ENCODE assay signal across 12 cellular contexts in genomic region chr15:70419046-70419445, GRCh38.
"Had no signal": no experiment of that assay in that cellular context is flagged by ENCODE, and none has a peak within 500 bp of the region (broad histone marks: within the 10 kb centered on the region; RNA-seq: fewer than 3 reads in every experiment).

No MANE protein-coding gene starts in this region.

- H3K36me3 ChIP-seq: breast epithelium, esophagus muscularis mucosa, stomach, thoracic aorta had no signal

- H3K9me3 Mint-ChIP-seq: activated T-cell treated with anti-CD3 and anti-CD28 coated beads, Interleukin-2, amount 50 U/mL, for 24 hours had no signal

- H3K27me3 ChIP-seq: breast epithelium, stomach had no signal

- H3K79me2 ChIP-seq: parathyroid adenoma had no signal

- H3K9me3 ChIP-seq: breast epithelium, stomach, thoracic aorta had no signal

- DNase-seq: activated CD8-positive, alpha-beta memory T cell treated with anti-CD3 and anti-CD28 coated beads, Interleukin-2, amount 10 ng/mL, durations not matched to agents 7 days and 5 days; activated effector memory CD4-positive, alpha-beta T cell treated with anti-CD3 and anti-CD28 coated beads, Interleukin-2, amount 50 U/mL, for 16 hours; activated T-cell treated with anti-CD3 and anti-CD28 coated beads, Interleukin-2, amount 50 U/mL, for 24 hours; stimulated activated CD4-positive, alpha-beta T cell treated with anti-CD3 and anti-CD28 coated beads, Interleukin-15, amount 100 ng/mL, for 24 hours; stimulated activated CD4-positive, alpha-beta T cell treated with anti-CD3 and anti-CD28 coated beads, Interleukin-4, amount 100 ng/mL, for 24 hours; stomach had no signal

- H3K4me3 ChIP-seq: breast epithelium, esophagus muscularis mucosa, stomach, thoracic aorta had no signal

- H3K36me3 Mint-ChIP-seq: activated CD8-positive, alpha-beta memory T cell treated with anti-CD3 and anti-CD28 coated beads, Interleukin-2, amount 10 ng/mL, durations not matched to agents 7 days and 5 days; activated naive CD8-positive, alpha-beta T cell; memory B cell had no signal

- H3K27ac ChIP-seq: breast epithelium, esophagus muscularis mucosa, parathyroid adenoma, stomach, thoracic aorta had no signal

- H2AFZ ChIP-seq: parathyroid adenoma had no signal

- H3K4me3 Mint-ChIP-seq: activated CD8-positive, alpha-beta memory T cell treated with anti-CD3 and anti-CD28 coated beads, Interleukin-2, amount 10 ng/mL, durations not matched to agents 7 days and 5 days; activated naive CD8-positive, alpha-beta T cell; activated T-cell treated with anti-CD3 and anti-CD28 coated beads, Interleukin-2, amount 50 U/mL, for 24 hours; memory B cell had no signal

- H3K9ac ChIP-seq: parathyroid adenoma had no signal

- H3K4me1 Mint-ChIP-seq: activated CD8-positive, alpha-beta memory T cell treated with anti-CD3 and anti-CD28 coated beads, Interleukin-2, amount 10 ng/mL, durations not matched to agents 7 days and 5 days; memory B cell had no signal

- H3K27ac Mint-ChIP-seq: activated CD8-positive, alpha-beta memory T cell treated with anti-CD3 and anti-CD28 coated beads, Interleukin-2, amount 10 ng/mL, durations not matched to agents 7 days and 5 days; activated naive CD8-positive, alpha-beta T cell; activated T-cell treated with anti-CD3 and anti-CD28 coated beads, Interleukin-2, amount 50 U/mL, for 24 hours; memory B cell had no signal

- H3K4me1 ChIP-seq: breast epithelium, esophagus muscularis mucosa had no signal
